ENCODE assay signal across 26 cellular contexts in the genomic region with DNA sequence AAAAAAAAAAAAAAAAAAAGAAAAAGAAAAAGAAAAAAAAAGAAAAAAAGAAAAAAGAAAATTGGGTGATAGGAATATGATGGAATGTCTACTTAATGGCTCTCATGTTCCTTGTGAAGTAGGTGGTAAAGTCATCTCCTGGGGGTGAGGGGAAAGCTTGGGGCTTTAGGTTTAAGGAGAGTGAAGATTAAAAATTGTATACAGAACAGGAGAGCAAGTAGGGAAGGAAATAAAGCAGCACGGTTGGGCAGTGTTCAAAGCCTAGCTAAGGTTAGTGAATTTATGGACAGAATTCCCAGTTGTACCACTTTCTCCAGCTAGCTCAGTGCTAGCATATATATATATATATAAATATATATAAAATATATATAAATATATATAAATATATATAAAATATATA. TPM values are rescaled to one million over a fixed set of nuclear protein-coding genes. Genes with fewer than 3 reads are reported as not detected.
DNase-seq lines count a peak whose midpoint lies in the region; ATAC-seq and TF ChIP-seq lines count a peak whose summit lies in the region.
"Had no signal": no experiment of that assay in that cellular context is flagged by ENCODE, and none has a peak within 500 bp of the region (broad histone marks: within the 10 kb centered on the region; RNA-seq: fewer than 3 reads in every experiment).

No MANE protein-coding gene starts in this region.

- no peaks in the 10 kb centered on the region for H3K9me3 Mint-ChIP-seq in activated T-cell treated with anti-CD3 and anti-CD28 coated beads, Interleukin-2, amount 50 U/mL, for 72 hours
- H3K9me3 Mint-ChIP-seq in neural progenitor cell = peaks cover 2% of the 10 kb centered on the region
- H3K9me3 Mint-ChIP-seq: effector memory CD8-positive, alpha-beta T cell; HFFc6; natural killer cell had no signal

- no peak overlapping the region for H3K4me2 ChIP-seq in neural progenitor cell
- H3K4me2 ChIP-seq: BLaER1 treated with 17β-estradiol and CSF1 and Interleukin-3, amounts not matched to agents 10 nM and 100 nM had no signal

- H3K36me3 ChIP-seq in HEK293 (ENCODE audit: control insufficient read depth in 2 of 2, insufficient read depth in 1 of 2, low read length in 2 of 2) (no peaks in the 10 kb centered on the region), neural progenitor cell (no peaks in the 10 kb centered on the region)
- H3K36me3 ChIP-seq: BLaER1 treated with 17β-estradiol and CSF1 and Interleukin-3, amounts not matched to agents 10 nM and 100 nM; esophagus squamous epithelium; gastrocnemius medialis had no signal

- peaks cover 7% of the 10 kb centered on the region for H3F3A ChIP-seq in neural progenitor cell (ENCODE audit: low read depth)

- no peak overlapping the region for H3K9ac ChIP-seq in neural progenitor cell
- H3K9ac ChIP-seq: BLaER1 treated with 17β-estradiol and CSF1 and Interleukin-3, amounts not matched to agents 10 nM and 100 nM had no signal

- no peak overlapping the region for H2AFZ ChIP-seq in neural progenitor cell (replicated peaks)

- TF ChIP-seq CTCF in HEK293 (tag by site-specific recombination; IDR thresholded peaks at IDR 0.05) (no peak), neural progenitor cell (IDR thresholded peaks at IDR 0.05) (no peak), GM10266 (IDR thresholded peaks at IDR 0.05; ENCODE audit: control insufficient read depth, insufficient read depth, low read depth, missing control alignments) (no peak)

- H3K4me3 Mint-ChIP-seq in activated T-cell treated with anti-CD3 and anti-CD28 coated beads, Interleukin-2, amount 50 U/mL, for 72 hours = no peak overlapping the region
- H3K4me3 Mint-ChIP-seq in neural progenitor cell = no peak overlapping the region
- H3K4me3 Mint-ChIP-seq: effector memory CD8-positive, alpha-beta T cell; HFFc6; natural killer cell had no signal

- H3K27me3 ChIP-seq in neural progenitor cell = no peaks in the 10 kb centered on the region
- H3K27me3 ChIP-seq: BLaER1 treated with 17β-estradiol and CSF1 and Interleukin-3, amounts not matched to agents 10 nM and 100 nM; esophagus squamous epithelium; gastrocnemius medialis had no signal

- no peaks in the 10 kb centered on the region for H3K4me1 Mint-ChIP-seq in activated T-cell treated with anti-CD3 and anti-CD28 coated beads, Interleukin-2, amount 50 U/mL, for 72 hours (ENCODE audit: low read depth)
- H3K4me1 Mint-ChIP-seq in neural progenitor cell = peaks cover 3% of the 10 kb centered on the region
- H3K4me1 Mint-ChIP-seq: natural killer cell had no signal

- H3K4me1 ChIP-seq in HEK293 (ENCODE audit: control insufficient read depth, insufficient read depth, low read length) (no peaks in the 10 kb centered on the region), neural progenitor cell (no peaks in the 10 kb centered on the region)
- H3K4me1 ChIP-seq: esophagus squamous epithelium, gastrocnemius medialis had no signal

- CTCF ChIA-PET in HEK293 (lab: Yijun Ruan, JAX) = interaction anchor here (0.5 to 0.6 kb wide), 2 partner anchors 27 to 50 kb away, joined by 3 read pairs; no protein-coding TSS in a partner anchor

- H3K4me3 ChIP-seq in HEK293 (ENCODE audit: low read depth, low read length) = no peak overlapping the region
- no peak overlapping the region for H3K4me3 ChIP-seq in neural progenitor cell
- H3K4me3 ChIP-seq: BLaER1 treated with 17β-estradiol and CSF1 and Interleukin-3, amounts not matched to agents 10 nM and 100 nM; coronary artery; esophagus squamous epithelium; gastrocnemius medialis had no signal

- peak; percentile 49 to 51 for ATAC-seq in activated T-cell treated with anti-CD3 and anti-CD28 coated beads, Interleukin-2, amount 50 U/mL, for 72 hours (replicated peaks in 1 of 2)
- ATAC-seq in GM21825 (IDR thresholded peaks at IDR 0.05; ENCODE audit: unreplicated experiment) = no peak
- ATAC-seq: effector memory CD8-positive, alpha-beta T cell; gastrocnemius medialis; natural killer cell had no signal

- H3K27me3 Mint-ChIP-seq in activated T-cell treated with anti-CD3 and anti-CD28 coated beads, Interleukin-2, amount 50 U/mL, for 72 hours (ENCODE audit: low read depth) = peaks cover 18% of the 10 kb centered on the region
- H3K27me3 Mint-ChIP-seq in neural progenitor cell (ENCODE audit: insufficient read depth, low read depth) = peaks cover 2% of the 10 kb centered on the region

- H3K27ac ChIP-seq in HEK293 (ENCODE audit: extremely low read depth, low read depth, low read length) (no peak overlapping the region), neural progenitor cell (no peak overlapping the region)
- H3K27ac ChIP-seq: BLaER1 treated with 17β-estradiol and CSF1 and Interleukin-3, amounts not matched to agents 10 nM and 100 nM; coronary artery; esophagus squamous epithelium; gastrocnemius medialis; RWPE1 had no signal

- DNase-seq in activated T-cell treated with anti-CD3 and anti-CD28 coated beads, Interleukin-2, amount 50 U/mL, for 72 hours = no peak
- no peak for DNase-seq in activated T-cell treated with anti-CD3 and anti-CD28 coated beads for 4 hours
- DNase-seq in NOMO-1 treated with dmso at 0.1 percent for 144 hours (lab: John Stamatoyannopoulos, UW; ENCODE audit: unreplicated experiment) = peak; percentile 28
- DNase-seq in neural progenitor cell (ENCODE audit: low spot score) = peak; percentile 8
- DNase-seq in GM10266 (ENCODE audit: extremely low spot score) = no peak
- DNase-seq: activated CD4-positive, alpha-beta T cell treated with anti-CD3 and anti-CD28 coated beads, Interleukin-2, amount 50 U/mL, for 48 hours; activated gamma-delta T cell treated with Interleukin-2 at 50 U/mL for 16 hours; amygdala; effector memory CD8-positive, alpha-beta T cell; EL; esophagus squamous epithelium; gastrocnemius medialis; HFFc6; IMR-90; midbrain; natural killer cell; NCI-H2081 treated with DMSO at 0.1 percent for 48 hours; NCI-H510A; small intestine; stimulated activated CD4-positive, alpha-beta T cell treated with anti-CD3 and anti-CD28 coated beads, Interleukin-1b, Interleukin-23, amount 100 ng/mL, for 48 hours; T-helper 9 cell had no signal

- H3K36me3 Mint-ChIP-seq in activated T-cell treated with anti-CD3 and anti-CD28 coated beads, Interleukin-2, amount 50 U/mL, for 72 hours (ENCODE audit: insufficient read depth in 2 of 2) = no peaks in the 10 kb centered on the region
- no peaks in the 10 kb centered on the region for H3K36me3 Mint-ChIP-seq in neural progenitor cell
- H3K36me3 Mint-ChIP-seq: natural killer cell had no signal

- H4K20me1 ChIP-seq in neural progenitor cell (ENCODE audit: low read depth) = no peaks in the 10 kb centered on the region
- H4K20me1 ChIP-seq: BLaER1 treated with 17β-estradiol and CSF1 and Interleukin-3, amounts not matched to agents 10 nM and 100 nM had no signal

- POLR2A ChIA-PET in HEK293 (lab: Yijun Ruan, JAX) = no interaction called here

- no peak overlapping the region for H3K27ac Mint-ChIP-seq in activated T-cell treated with anti-CD3 and anti-CD28 coated beads, Interleukin-2, amount 50 U/mL, for 72 hours
- no peak overlapping the region for H3K27ac Mint-ChIP-seq in neural progenitor cell
- H3K27ac Mint-ChIP-seq: effector memory CD8-positive, alpha-beta T cell; HFFc6; natural killer cell had no signal

- no peaks in the 10 kb centered on the region for H3K79me2 ChIP-seq in neural progenitor cell (ENCODE audit: low read depth)

- H3K9me3 ChIP-seq in HEK293 (ENCODE audit: control insufficient read depth, insufficient read depth, low read depth, low read length) (no peaks in the 10 kb centered on the region), neural progenitor cell (ENCODE audit: low read depth) (no peaks in the 10 kb centered on the region)
- H3K9me3 ChIP-seq: BLaER1 treated with 17β-estradiol and CSF1 and Interleukin-3, amounts not matched to agents 10 nM and 100 nM; esophagus squamous epithelium; gastrocnemius medialis had no signal

TF ChIP-seq in HEK293, 187 proteins besides CTCF, POLR2A, EP300 and RAD21:
- TF ChIP-seq, protein P1, sequence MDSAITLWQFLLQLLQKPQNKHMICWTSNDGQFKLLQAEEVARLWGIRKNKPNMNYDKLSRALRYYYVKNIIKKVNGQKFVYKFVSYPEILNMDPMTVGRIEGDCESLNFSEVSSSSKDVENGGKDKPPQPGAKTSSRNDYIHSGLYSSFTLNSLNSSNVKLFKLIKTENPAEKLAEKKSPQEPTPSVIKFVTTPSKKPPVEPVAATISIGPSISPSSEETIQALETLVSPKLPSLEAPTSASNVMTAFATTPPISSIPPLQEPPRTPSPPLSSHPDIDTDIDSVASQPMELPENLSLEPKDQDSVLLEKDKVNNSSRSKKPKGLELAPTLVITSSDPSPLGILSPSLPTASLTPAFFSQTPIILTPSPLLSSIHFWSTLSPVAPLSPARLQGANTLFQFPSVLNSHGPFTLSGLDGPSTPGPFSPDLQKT (IDR thresholded peaks at IDR 0.05; ENCODE audit: borderline replicate concordance, low read depth, low read length) = no peak
- 0 out of 2 replicates have a peak, but pooled peaks have one; percentile 28 for TF ChIP-seq PRDM1 (tag by site-specific recombination; IDR thresholded peaks at IDR 0.05)

RNA-seq across cellular contexts. Expression of gene SLC2A13, which starts 40.0 kb away (rescaled TPM):
- 1 to 10 TPM; 3.0 to 5.8 TPM for total RNA-seq in activated T-cell treated with anti-CD3 and anti-CD28 coated beads, Interleukin-2, amount 50 U/mL, for 72 hours
- 10.5 and 11.1 TPM in 2 replicates for total RNA-seq in neural progenitor cell (ENCODE audit: low replicate concordance)

Comparison
In these comparisons a context has a peak if more than half of its experiments do, and no peak if none do; other contexts are left out.
1. DNase-seq: peak in NOMO-1 treated with dmso at 0.1 percent for 144 hours (single experiment) and neural progenitor cell (single experiment); none in activated T-cell treated with anti-CD3 and anti-CD28 coated beads, Interleukin-2, amount 50 U/mL, for 72 hours (0 of 2), activated T-cell treated with anti-CD3 and anti-CD28 coated beads for 4 hours (single experiment) and GM10266 (single experiment).